ENCODE assay signal across 9 cellular contexts in genomic region chr17:44200478-44201155, GRCh38. TPM values are rescaled to one million over a fixed set of nuclear protein-coding genes. Genes with fewer than 3 reads are reported as not detected.
A peak's percentile ranks its signal among the peaks of the same experiment; 100 is the strongest.
DNase-seq lines count a peak whose midpoint lies in the region; ATAC-seq and TF ChIP-seq lines count a peak whose summit lies in the region.
"Had no signal": no experiment of that assay in that cellular context is flagged by ENCODE, and none has a peak within 500 bp of the region (broad histone marks: within the 10 kb centered on the region; RNA-seq: fewer than 3 reads in every experiment).

No MANE protein-coding gene starts in this region.

- TF ChIP-seq CTCF in 22Rv1 (IDR thresholded peaks at IDR 0.05) (no peak), Peyer's patch (IDR thresholded peaks at IDR 0.05) (no peak), neutrophil (IDR thresholded peaks at IDR 0.05) (no peak)

- H3K27ac ChIP-seq in 22Rv1 = peak overlapping the region; percentile 97
- H3K27ac ChIP-seq in Peyer's patch = peak overlapping the region; percentile 99 to 100 (median 99)
- peak overlapping the region; percentile 98 for H3K27ac ChIP-seq in epithelial cell of prostate
- peak overlapping the region; percentile 100 for H3K27ac ChIP-seq in neutrophil

- H3K4me1 ChIP-seq in Peyer's patch (peaks cover 0 to 40% (median 6%) of the 10 kb centered on the region in 4 donors), neutrophil (ENCODE audit: control insufficient read depth in 1 of 2, insufficient read depth in 1 of 2, low read depth in 1 of 2, low read length in 1 of 2) (peaks cover 43 to 50% of the 10 kb centered on the region in 2 experiments)

- H3K4me3 ChIP-seq in Peyer's patch (peak overlapping the region; percentile 87 to 98 (median 96)), neutrophil (ENCODE audit: low read depth in 1 of 2, low read length in 1 of 2) (peak overlapping the region; percentile 80 to 93)

- no peak for DNase-seq in Peyer's patch
- DNase-seq in epithelial cell of prostate (ENCODE audit: low read depth, low spot score) = no peak
- DNase-seq in activated CD4-positive, CD25-positive, alpha-beta regulatory T cell (lab: John Stamatoyannopoulos, UW) = no peak
- DNase-seq in AML-193 (lab: John Stamatoyannopoulos, UW) = no peak

- H3K36me3 ChIP-seq in Peyer's patch (peaks cover 0 to 17% (median 0%) of the 10 kb centered on the region in 3 donors), neutrophil (peaks cover 20% of the 10 kb centered on the region)

- H3K27me3 ChIP-seq in Peyer's patch (no peaks in the 10 kb centered on the region), neutrophil (no peaks in the 10 kb centered on the region)

- H3K9me3 ChIP-seq in Peyer's patch (no peaks in the 10 kb centered on the region), neutrophil (no peaks in the 10 kb centered on the region)

- ATAC-seq in GM19463 (IDR thresholded peaks at IDR 0.05; ENCODE audit: unreplicated experiment) = no peak

- TF ChIP-seq POLR2A in GM19099 (IDR thresholded peaks at IDR 0.05; ENCODE audit: extremely low read depth, insufficient read length, low read depth) (peak; percentile 69), Peyer's patch (IDR thresholded peaks at IDR 0.05) (no peak)

RNA-seq across cellular contexts. Expression of gene ATXN7L3, which starts 0.9 kb away (rescaled TPM):
- 10 to 100 TPM; 51.7 to 92.6 (median 65.7) TPM for total RNA-seq in Peyer's patch

RNA-seq across cellular contexts. Expression of gene TMUB2, which starts 13.8 kb away (rescaled TPM):
- 10 to 100 TPM; 19.8 to 66.6 (median 52.7) TPM for total RNA-seq in Peyer's patch

RNA-seq across cellular contexts. Expression of gene UBTF, which starts 18.9 kb away (rescaled TPM):
- total RNA-seq in Peyer's patch = 100 to 1,000 TPM in 1 of 4 donors, 10 to 100 TPM in 3; 58.4 to 167 (median 77.7) TPM

RNA-seq across cellular contexts. Expression of gene ASB16, which starts 30.1 kb away (rescaled TPM):
- under 1 TPM in 1 of 4 donors, not detected in 3; 0.57 TPM for total RNA-seq in Peyer's patch
- total RNA-seq: renal cortical epithelial cell had no signal

RNA-seq across cellular contexts. Expression of gene HROB, which starts 58.9 kb away (rescaled TPM):
- total RNA-seq in Peyer's patch = 1 to 10 TPM in 3 of 4 donors, under 1 TPM in 1; 0.53 to 5.8 (median 1.6) TPM
